ENCODE assay signal across 10 cellular contexts in the genomic region with DNA sequence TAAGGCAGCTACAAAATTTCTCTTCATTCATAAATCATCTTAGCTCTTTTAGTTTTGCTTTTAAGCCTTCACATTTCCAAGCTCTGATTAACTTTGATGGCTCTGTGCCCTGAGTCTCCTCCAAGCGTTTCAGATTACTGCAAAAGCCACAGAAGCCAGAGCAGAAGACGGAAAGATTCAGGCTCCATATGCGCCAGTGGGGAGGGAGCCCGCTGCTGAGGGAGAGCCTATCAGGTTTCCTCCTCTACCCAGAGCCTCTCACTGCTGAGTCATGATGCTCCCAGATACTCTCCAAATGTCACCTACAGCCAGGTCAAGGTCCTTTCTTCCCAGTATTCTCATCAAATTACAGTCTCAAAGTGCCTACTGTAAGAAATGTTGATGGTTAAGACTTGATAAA.
DNase-seq lines count a peak whose midpoint lies in the region; ATAC-seq and TF ChIP-seq lines count a peak whose summit lies in the region.
"Had no signal": no experiment of that assay in that cellular context is flagged by ENCODE, and none has a peak within 500 bp of the region (broad histone marks: within the 10 kb centered on the region; RNA-seq: fewer than 3 reads in every experiment).

No MANE protein-coding gene starts in this region.

- TF ChIP-seq CTCF in AG10803 (conservative IDR thresholded peaks at IDR 0.05; ENCODE audit: low read length) (no peak), body of pancreas (IDR thresholded peaks at IDR 0.05) (no peak)
- TF ChIP-seq CTCF in activated CD8-positive, alpha-beta T cell treated with anti-CD3 and anti-CD28 coated beads for 36 hours (IDR thresholded peaks at IDR 0.05) = no peak

- no peaks in the 10 kb centered on the region for H3K36me3 Mint-ChIP-seq in activated CD8-positive, alpha-beta T cell treated with anti-CD3 and anti-CD28 coated beads for 36 hours (ENCODE audit: low read depth)

- no peaks in the 10 kb centered on the region for H3K36me3 ChIP-seq in body of pancreas (replicated peaks in 1 of 2; ENCODE audit: insufficient read depth in 1 of 2, low read depth in 2 of 2)

- POLR2A ChIA-PET in activated CD8-positive, alpha-beta T cell treated with anti-CD3 and anti-CD28 coated beads for 36 hours (lab: Charles Lee) = no interaction called here

- H3K4me3 Mint-ChIP-seq in activated CD8-positive, alpha-beta T cell treated with anti-CD3 and anti-CD28 coated beads for 36 hours = no peak overlapping the region

- no peaks in the 10 kb centered on the region for H3K4me1 Mint-ChIP-seq in activated CD8-positive, alpha-beta T cell treated with anti-CD3 and anti-CD28 coated beads for 36 hours (ENCODE audit: low read depth)

- no peak overlapping the region for H3K27ac Mint-ChIP-seq in activated CD8-positive, alpha-beta T cell treated with anti-CD3 and anti-CD28 coated beads for 36 hours

- intact Hi-C loops in body of pancreas (cut with DNase I) = no loop called here
- intact Hi-C loops in activated CD8-positive, alpha-beta T cell treated with anti-CD3 and anti-CD28 coated beads for 36 hours (cut with micrococcal nuclease) = no loop called here

- H3K27ac ChIP-seq in body of pancreas = no peak overlapping the region
- H3K27ac ChIP-seq: HL-60 had no signal

- peaks cover 9% of the 10 kb centered on the region for H3K27me3 Mint-ChIP-seq in activated CD8-positive, alpha-beta T cell treated with anti-CD3 and anti-CD28 coated beads for 36 hours

- whole genome bisulfite sequencing in body of pancreas, 2 donors = 29 to 30% methylated on average over 4 of the region's 4 CpGs

- no peaks in the 10 kb centered on the region for H3K4me1 ChIP-seq in body of pancreas

- H3K9me3 Mint-ChIP-seq in activated CD8-positive, alpha-beta T cell treated with anti-CD3 and anti-CD28 coated beads for 36 hours = no peaks in the 10 kb centered on the region

- DNase-seq in AG10803 (ENCODE audit: low read depth) = peak; percentile 84
- DNase-seq in M059J (ENCODE audit: low read depth) = peak; percentile 79
- DNase-seq in body of pancreas = peak; percentile 19 to 53 (median 27)
- peak; percentile 92 for DNase-seq in left kidney (ENCODE audit: low read depth, low spot score)
- DNase-seq in activated CD8-positive, alpha-beta T cell treated with anti-CD3 and anti-CD28 coated beads for 36 hours = no peak
- DNase-seq: GDM1 had no signal

- no peaks in the 10 kb centered on the region for H3K27me3 ChIP-seq in body of pancreas

- no peak for TF ChIP-seq POLR2A in body of pancreas (IDR thresholded peaks at IDR 0.05)

- no peak overlapping the region for H3K4me3 ChIP-seq in AG10803 (ENCODE audit: low read length)
- no peak overlapping the region for H3K4me3 ChIP-seq in body of pancreas

- H3K9me3 ChIP-seq in body of pancreas = no peaks in the 10 kb centered on the region

- CTCF ChIA-PET in activated CD8-positive, alpha-beta T cell treated with anti-CD3 and anti-CD28 coated beads for 36 hours (lab: Charles Lee) = no interaction called here

- peak; percentile 47 for ATAC-seq in body of pancreas
- ATAC-seq in HG02588 (IDR thresholded peaks at IDR 0.05; ENCODE audit: unreplicated experiment) = no peak
- no peak for ATAC-seq in HG03469 (IDR thresholded peaks at IDR 0.05; ENCODE audit: unreplicated experiment)
- no peak for ATAC-seq in HG02623 (IDR thresholded peaks at IDR 0.05; ENCODE audit: unreplicated experiment)
- ATAC-seq in activated CD8-positive, alpha-beta T cell treated with anti-CD3 and anti-CD28 coated beads for 36 hours = no peak
